Comparison of ENCODE assay signal across 25 cellular contexts in genomic region chr12:108008163-108008562, GRCh38.
"Had no signal": no experiment of that assay in that cellular context is flagged by ENCODE, and none has a peak within 500 bp of the region (broad histone marks: within the 10 kb centered on the region; RNA-seq: fewer than 3 reads in every experiment).

No MANE protein-coding gene starts in this region.

- H3K27me3 ChIP-seq: ovary, right atrium auricular region, right lobe of liver, testis, thyroid gland, transverse colon, upper lobe of left lung, vagina had no signal

- H3K4me3 ChIP-seq: left ventricle myocardium inferior, lung, ovary, right atrium auricular region, right lobe of liver, smooth muscle cell, stomach, testis, thyroid gland, transverse colon, upper lobe of left lung, vagina had no signal

- H3K9me3 Mint-ChIP-seq: immature natural killer cell; mesothelial cell of epicardium; natural killer cell treated with Interleukin-12 subunit alpha and Interleukin-12 subunit beta and Interleukin-15 and Interleukin-18, amount 100 ng/mL, for 72 hours had no signal

- H3K9me3 ChIP-seq: left ventricle myocardium inferior, ovary, right atrium auricular region, right lobe of liver, stomach, testis, thyroid gland, transverse colon, upper lobe of left lung, vagina had no signal

- H3K36me3 ChIP-seq: left ventricle myocardium inferior, ovary, right atrium auricular region, right lobe of liver, stomach, thyroid gland, transverse colon, upper lobe of left lung, vagina had no signal

- H3K4me1 Mint-ChIP-seq: immature natural killer cell; mesothelial cell of epicardium; naive thymus-derived CD4-positive, alpha-beta T cell had no signal

- H3K4me3 Mint-ChIP-seq: immature natural killer cell; mesothelial cell of epicardium; naive thymus-derived CD4-positive, alpha-beta T cell; natural killer cell treated with Interleukin-12 subunit alpha and Interleukin-12 subunit beta and Interleukin-15 and Interleukin-18, amount 100 ng/mL, for 72 hours had no signal

- H3K36me3 Mint-ChIP-seq: immature natural killer cell; mesothelial cell of epicardium; naive thymus-derived CD4-positive, alpha-beta T cell; natural killer cell treated with Interleukin-12 subunit alpha and Interleukin-12 subunit beta and Interleukin-15 and Interleukin-18, amount 100 ng/mL, for 72 hours had no signal

- ATAC-seq: naive thymus-derived CD4-positive, alpha-beta T cell; natural killer cell treated with Interleukin-12 subunit alpha and Interleukin-12 subunit beta and Interleukin-15 and Interleukin-18, amount 100 ng/mL, for 72 hours; right lobe of liver had no signal

- H3K4me2 ChIP-seq: smooth muscle cell had no signal

- H3K27ac ChIP-seq: left ventricle myocardium inferior, ovary, right atrium auricular region, right lobe of liver, stomach, testis, thyroid gland, transverse colon, upper lobe of left lung, vagina had no signal

- H3K4me1 ChIP-seq: left ventricle myocardium inferior, right atrium auricular region, right lobe of liver, stomach, testis, thyroid gland, transverse colon, upper lobe of left lung, vagina had no signal

- DNase-seq: hypothalamus; immature natural killer cell; islet precursor cell; left ventricle myocardium inferior; mesendoderm; naive thymus-derived CD4-positive, alpha-beta T cell; ovary; right lobe of liver; stimulated activated CD4-positive, alpha-beta T cell treated with anti-CD3 and anti-CD28 coated beads, Interleukin-1b, Interleukin-23, amount 100 ng/mL, for 48 hours; stimulated activated CD4-positive, alpha-beta T cell treated with anti-CD3 and anti-CD28 coated beads, Interleukin-2, amount 100 ng/mL, for 48 hours; stimulated activated CD4-positive, alpha-beta T cell treated with anti-CD3 and anti-CD28 coated beads, Interleukin-4, amount 100 ng/mL, for 4 hours; stimulated activated CD8-positive, alpha-beta memory T cell treated with anti-CD3 and anti-CD28 coated beads, Interleukin-4, amount 100 ng/mL, for 48 hours; stimulated activated naive CD4-positive, alpha-beta T cell; stomach; testis; thyroid gland; transverse colon; upper lobe of left lung had no signal

- H3K27ac Mint-ChIP-seq: immature natural killer cell; mesothelial cell of epicardium; naive thymus-derived CD4-positive, alpha-beta T cell; natural killer cell treated with Interleukin-12 subunit alpha and Interleukin-12 subunit beta and Interleukin-15 and Interleukin-18, amount 100 ng/mL, for 72 hours; progenitor cell of endocrine pancreas had no signal
